6 cellular contexts compared by ENCODE assay signal in genomic region chr15:79496838-79497237, GRCh38.
"Had no signal": no experiment of that assay in that cellular context is flagged by ENCODE, and none has a peak within 500 bp of the region (broad histone marks: within the 10 kb centered on the region; RNA-seq: fewer than 3 reads in every experiment).

No MANE protein-coding gene starts in this region.

- ATAC-seq: GM23338, K562 had no signal

- H3K4me3 ChIP-seq: GM23338, K562 had no signal

- H2AFZ ChIP-seq: GM23338 had no signal

- H3K4me2 ChIP-seq: GM23338 had no signal

- DNase-seq: H9, HCEC 1CT, HFFc6, IMR-90 had no signal
